ENCODE assay signal across 1 cellular context in genomic region chr16:78448658-78449327, GRCh38.
TF ChIP-seq lines count a peak whose summit lies in the region.

No MANE protein-coding gene starts in this region.

TF ChIP-seq in GM23338, 12 proteins besides CTCF, POLR2A, EP300 and RAD21 (continued from another document):
- TF ChIP-seq ZNF462 (CRISPR knock-in tag; IDR thresholded peaks at IDR 0.05): no peak
- no peak for TF ChIP-seq ZNF114 (CRISPR knock-in tag; IDR thresholded peaks at IDR 0.05)
- no peak for TF ChIP-seq CREB1 (CRISPR knock-in tag; IDR thresholded peaks at IDR 0.05; ENCODE audit: low read depth)
- TF ChIP-seq ZNF331 (CRISPR knock-in tag; IDR thresholded peaks at IDR 0.05; ENCODE audit: low read depth): no peak
- TF ChIP-seq JUNB (IDR thresholded peaks at IDR 0.05; ENCODE audit: unreplicated experiment): no peak
- no peak for TF ChIP-seq STAT1 (IDR thresholded peaks at IDR 0.05; ENCODE audit: unreplicated experiment)
- TF ChIP-seq EZH2 (IDR thresholded peaks at IDR 0.05; ENCODE audit: low read depth, unreplicated experiment): no peak
TF ChIP-seq in GM23338: peak in this region for 0.
